Comparison of ENCODE assay signal across 8 cellular contexts in the genomic region with DNA sequence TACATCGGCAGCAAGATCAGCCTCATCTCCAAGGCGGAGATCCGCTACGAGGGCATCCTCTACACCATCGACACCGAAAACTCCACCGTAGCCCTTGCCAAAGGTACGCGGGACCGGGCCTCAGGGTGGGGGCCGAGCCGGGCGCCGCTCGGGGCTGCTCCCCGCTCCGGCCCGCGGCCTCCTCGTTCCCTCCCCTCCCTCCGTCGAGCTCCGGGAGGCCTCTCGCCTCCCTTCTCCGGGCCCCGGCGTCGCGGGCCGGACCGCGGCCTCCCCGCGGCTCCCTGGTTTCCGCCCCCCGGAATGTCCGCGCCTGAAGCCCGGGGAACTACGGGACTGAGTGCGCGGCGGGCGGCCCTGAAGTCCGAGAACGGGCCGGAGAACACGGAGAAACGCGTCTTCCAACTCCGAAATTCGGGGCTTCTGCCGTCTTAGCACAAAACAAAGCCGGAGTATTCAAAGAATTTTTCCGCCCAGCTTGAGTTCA. TPM values are rescaled to one million over a fixed set of nuclear protein-coding genes. Genes with fewer than 3 reads are reported as not detected.
DNase-seq lines count a peak whose midpoint lies in the region; ATAC-seq, FAIRE-seq and TF ChIP-seq lines count a peak whose summit lies in the region.

No MANE protein-coding gene starts in this region.

- H3K9ac ChIP-seq in skeletal muscle tissue (ENCODE audit: low read depth in 1 of 3, low read length in 3 of 3): peak overlapping the region; percentile 94 to 99 (median 96)

- H3K9me3 ChIP-seq in adrenal gland (replicated peaks in 1 of 3): no peaks in the 10 kb centered on the region
- H3K9me3 ChIP-seq in iPS DF 6.9 (ENCODE audit: control insufficient read depth, insufficient read depth, low read length): no peaks in the 10 kb centered on the region
- H3K9me3 ChIP-seq in skeletal muscle tissue (ENCODE audit: control insufficient read depth in 3 of 3, low read length in 3 of 3): no peaks in the 10 kb centered on the region

- H3K4me1 ChIP-seq in adrenal gland (replicated peaks in 1 of 2) (peaks cover 39 to 41% of the 10 kb centered on the region in 2 donors), iPS DF 6.9 (ENCODE audit: control insufficient read depth, insufficient read depth, low read length) (peaks cover 1% of the 10 kb centered on the region; the same call in 1 of the 2 replicates), skeletal muscle tissue (ENCODE audit: control insufficient read depth in 3 of 3, insufficient read depth in 3 of 3, low read length in 3 of 3) (peaks cover 40 to 46% (median 40%) of the 10 kb centered on the region in 3 donors)

- ATAC-seq in GM21576 (IDR thresholded peaks at IDR 0.05; ENCODE audit: unreplicated experiment): peak; percentile 25

- no peaks in the 10 kb centered on the region for H3K36me3 ChIP-seq in adrenal gland (replicated peaks in 1 of 2)
- H3K36me3 ChIP-seq in iPS DF 6.9 (ENCODE audit: control insufficient read depth, insufficient read depth, low read length): no peaks in the 10 kb centered on the region
- H3K36me3 ChIP-seq in skeletal muscle tissue (ENCODE audit: control insufficient read depth in 3 of 3, insufficient read depth in 3 of 3, low read length in 3 of 3): peaks cover 0 to 3% (median 0%) of the 10 kb centered on the region in 3 donors

- H3K27me3 ChIP-seq in adrenal gland (no peaks in the 10 kb centered on the region), iPS DF 6.9 (ENCODE audit: control insufficient read depth, insufficient read depth, low read length) (no peaks in the 10 kb centered on the region), skeletal muscle tissue (ENCODE audit: control insufficient read depth in 3 of 3, insufficient read depth in 3 of 3, low read length in 3 of 3) (no peaks in the 10 kb centered on the region)

- intact Hi-C loops in adrenal gland (cut with DNase I): no loop called here

- TF ChIP-seq POLR2A in adrenal gland (IDR thresholded peaks at IDR 0.05): no peak

- DNase-seq in HuH-7.5 (ENCODE audit: low spot score) (peak; percentile 18), adrenal gland (peak in 4 of 7 donors; percentile 27 to 45 (median 36)), iPS DF 6.9 (ENCODE audit: low read depth, low spot score) (no peak), DMS53 (lab: John Stamatoyannopoulos, UW) (no peak), HTR-8/SVneo (ENCODE audit: insufficient read length, low spot score) (no peak)

- 0% methylated on average over 17 to 55 of the region's 55 CpGs for WGBS in adrenal gland, 4 donors
- WGBS in iPS DF 6.9 (ENCODE audit: insufficient coverage, insufficient read length): no CpG with 5 or more reads among the region's 55 CpGs

- FAIRE-seq in HTR-8/SVneo (lab: Jason Lieb, UNC): no peak

- TF ChIP-seq CTCF in GM12875 (IDR thresholded peaks at IDR 0.05; ENCODE audit: borderline replicate concordance, insufficient read depth, low read depth, low read length) (no peak), adrenal gland (IDR thresholded peaks at IDR 0.05) (no peak)

- H3K4me3 ChIP-seq in GM12875 (ENCODE audit: low read depth, low read length) (peak overlapping the region; percentile 99), adrenal gland (peak overlapping the region; percentile 69 to 95 (median 86)), iPS DF 6.9 (ENCODE audit: low read length) (peak overlapping the region; percentile 97), skeletal muscle tissue (ENCODE audit: low read length in 3 of 3) (peak overlapping the region; percentile 74 to 97 (median 92))

- H3K27ac ChIP-seq in adrenal gland: peak overlapping the region; percentile 94 to 100 (median 99)
- H3K27ac ChIP-seq in iPS DF 6.9 (ENCODE audit: low read length): no peak overlapping the region
- peak overlapping the region; percentile 98 for H3K27ac ChIP-seq in skeletal muscle tissue (ENCODE audit: low read depth, low read length)

RNA-seq across cellular contexts. Expression of a gene that starts 0.4 kb away (rescaled TPM):
- 100 to 1,000 TPM in 4 of 8 donors, 10 to 100 TPM in 4; 70.4 to 130 (median 104) TPM for total RNA-seq in adrenal gland
- polyA plus RNA-seq in adrenal gland: 10 to 100 TPM; 44.5 to 91.0 (median 74.2) TPM
- total RNA-seq in skeletal muscle tissue: 54.3 TPM

Comparison
In these comparisons a context has a peak if more than half of its experiments do, and no peak if none do; other contexts are left out.
1. DNase-seq: peak in HuH-7.5 (single experiment) and adrenal gland (4 of 7); none in iPS DF 6.9 (single experiment), DMS53 (single experiment) and HTR-8/SVneo (single experiment).
2. Peak in every context shown above with its lines, with median percentiles within 50 percentile points of each other: H3K4me3 ChIP-seq.